Comparison of ENCODE assay signal across 28 cellular contexts in genomic region chr7:69211336-69211735, GRCh38.
"Had no signal": no experiment of that assay in that cellular context is flagged by ENCODE, and none has a peak within 500 bp of the region (broad histone marks: within the 10 kb centered on the region; RNA-seq: fewer than 3 reads in every experiment).

No MANE protein-coding gene starts in this region.

- H3K9me3 Mint-ChIP-seq: nephron progenitor cell; neural progenitor cell; stimulated activated naive B cell treated with anti-CD40 and anti-IgM and Interleukin-4, amounts not matched to agents 10 μg/mL and 1 μg/mL and 100 μg/mL, for 72 hours had no signal

- H3K27ac ChIP-seq: left lung, lower lobe of right lung, neural progenitor cell, ovary, right atrium auricular region, right lobe of liver, stomach, testis, thyroid gland, transverse colon, upper lobe of left lung, vagina had no signal

- H3K36me3 ChIP-seq: left lung, lower lobe of right lung, neural progenitor cell, ovary, right atrium auricular region, right lobe of liver, stomach, thyroid gland, transverse colon, upper lobe of left lung, vagina had no signal

- H3K27me3 ChIP-seq: left lung, neural progenitor cell, ovary, right atrium auricular region, right lobe of liver, testis, thyroid gland, transverse colon, upper lobe of left lung, vagina had no signal

- H2AFZ ChIP-seq: neural progenitor cell had no signal

- H3K27ac Mint-ChIP-seq: immature natural killer cell; naive thymus-derived CD8-positive, alpha-beta T cell; nephron progenitor cell; neural progenitor cell; progenitor cell of endocrine pancreas; stimulated activated naive B cell treated with anti-CD40 and anti-IgM and Interleukin-4, amounts not matched to agents 10 μg/mL and 1 μg/mL and 100 μg/mL, for 72 hours had no signal

- H3K36me3 Mint-ChIP-seq: immature natural killer cell; naive thymus-derived CD8-positive, alpha-beta T cell; neural progenitor cell; stimulated activated naive B cell treated with anti-CD40 and anti-IgM and Interleukin-4, amounts not matched to agents 10 μg/mL and 1 μg/mL and 100 μg/mL, for 72 hours had no signal

- H3K4me3 Mint-ChIP-seq: immature natural killer cell; naive thymus-derived CD8-positive, alpha-beta T cell; nephron progenitor cell; neural progenitor cell; stimulated activated naive B cell treated with anti-CD40 and anti-IgM and Interleukin-4, amounts not matched to agents 10 μg/mL and 1 μg/mL and 100 μg/mL, for 72 hours had no signal

- H3K9me3 ChIP-seq: left lung, lower lobe of right lung, ovary, right atrium auricular region, right lobe of liver, stomach, testis, thyroid gland, transverse colon, upper lobe of left lung, vagina had no signal

- H3K9ac ChIP-seq: neural progenitor cell had no signal

- H3K27me3 Mint-ChIP-seq: stimulated activated naive B cell treated with anti-CD40 and anti-IgM and Interleukin-4, amounts not matched to agents 10 μg/mL and 1 μg/mL and 100 μg/mL, for 72 hours had no signal

- H3K4me3 ChIP-seq: left lung, lower lobe of right lung, neural progenitor cell, ovary, right atrium auricular region, right lobe of liver, smooth muscle cell, stomach, testis, thyroid gland, transverse colon, upper lobe of left lung, vagina had no signal

- DNase-seq: hypothalamus; immature natural killer cell; kidney; left colon; left lung; lower lobe of right lung; mammary epithelial cell; mesenchymal stem cell; naive thymus-derived CD8-positive, alpha-beta T cell; nephron progenitor cell; ovary; stimulated activated CD4-positive, alpha-beta T cell treated with anti-CD3 and anti-CD28 coated beads, Interleukin-1b, Interleukin-23, amount 100 ng/mL, for 48 hours; stimulated activated CD4-positive, alpha-beta T cell treated with anti-CD3 and anti-CD28 coated beads, Interleukin-2, amount 100 ng/mL, for 48 hours; stimulated activated CD4-positive, alpha-beta T cell treated with anti-CD3 and anti-CD28 coated beads, Interleukin-4, amount 100 ng/mL, for 4 hours; stimulated activated naive CD8-positive, alpha-beta T cell treated with anti-CD3 and anti-CD28 coated beads, Interleukin-15, Interleukin-2, amounts not matched to agents 100 U/mL and 50 U/mL, for 24 hours; stomach; testis; thyroid gland; transverse colon had no signal

- FAIRE-seq: islet of Langerhans, kidney had no signal

- H3K4me2 ChIP-seq: neural progenitor cell, smooth muscle cell had no signal

- ATAC-seq: left colon; left lung; lower lobe of right lung; naive thymus-derived CD8-positive, alpha-beta T cell; right lobe of liver; stimulated activated naive CD8-positive, alpha-beta T cell treated with anti-CD3 and anti-CD28 coated beads, Interleukin-15, Interleukin-2, amounts not matched to agents 100 U/mL and 50 U/mL, for 24 hours had no signal

- H3K4me1 Mint-ChIP-seq: immature natural killer cell, nephron progenitor cell, neural progenitor cell had no signal

- H3K4me1 ChIP-seq: left lung, lower lobe of right lung, neural progenitor cell, right atrium auricular region, right lobe of liver, stomach, testis, thyroid gland, transverse colon, upper lobe of left lung, vagina had no signal
